In the genomic region with DNA sequence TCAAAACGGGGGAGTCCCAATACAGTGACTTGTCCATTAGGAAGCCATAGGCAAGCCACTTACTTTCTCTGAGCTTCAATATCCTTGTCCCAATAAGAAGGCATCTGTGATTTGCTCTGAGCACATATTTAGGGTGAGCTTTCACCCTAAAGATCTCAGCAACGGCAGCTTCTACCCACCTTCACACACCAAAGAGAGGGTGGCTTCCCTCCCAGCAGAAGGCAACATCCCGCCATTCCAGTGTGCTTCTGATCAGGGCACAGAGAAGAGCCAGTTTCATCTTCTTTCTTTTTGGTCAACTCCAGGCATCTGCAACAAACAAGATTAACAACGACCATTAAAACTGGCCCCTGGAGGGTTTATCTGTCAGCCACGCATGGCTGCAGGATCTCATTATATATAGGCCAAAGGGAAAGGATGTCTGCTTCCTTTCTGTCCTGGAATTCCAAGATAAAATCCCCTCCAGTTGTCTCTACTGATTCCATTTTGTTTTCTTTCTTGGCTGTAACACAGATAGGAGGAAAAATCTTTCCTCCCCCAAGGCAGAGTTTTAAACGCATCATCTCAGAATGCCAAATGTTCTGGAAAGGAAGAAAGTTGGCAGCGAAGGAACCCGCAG, we compare ENCODE assay signal across 13 cellular contexts. TPM values are rescaled to one million over a fixed set of nuclear protein-coding genes. Genes with fewer than 3 reads are reported as not detected.
A peak's percentile ranks its signal among the peaks of the same experiment; 100 is the strongest.
DNase-seq lines count a peak whose midpoint lies in the region; ATAC-seq and TF ChIP-seq lines count a peak whose summit lies in the region.
"Had no signal": no experiment of that assay in that cellular context is flagged by ENCODE, and none has a peak within 500 bp of the region (broad histone marks: within the 10 kb centered on the region; RNA-seq: fewer than 3 reads in every experiment).

No MANE protein-coding gene starts in this region.

- no peaks in the 10 kb centered on the region for H3K36me3 Mint-ChIP-seq in T-cell

- ATAC-seq in T-cell (replicated peaks in 1 of 4) (no peak), GM21367 (IDR thresholded peaks at IDR 0.05; ENCODE audit: unreplicated experiment) (no peak), HG03565 (IDR thresholded peaks at IDR 0.05; ENCODE audit: unreplicated experiment) (no peak)
- ATAC-seq: upper lobe of right lung had no signal

- peaks cover 2% of the 10 kb centered on the region for H3K4me1 ChIP-seq in smooth muscle cell (ENCODE audit: low read depth)
- H3K4me1 ChIP-seq: right lobe of liver had no signal

- H3K27me3 Mint-ChIP-seq in T-cell = no peaks in the 10 kb centered on the region

- no peak for TF ChIP-seq CTCF in smooth muscle cell (IDR thresholded peaks at IDR 0.05; ENCODE audit: borderline replicate concordance, insufficient read depth, poor library complexity, severe bottlenecking)

- peaks cover 23 to 31% (median 29%) of the 10 kb centered on the region in 3 donors for H3K4me1 Mint-ChIP-seq in T-cell

- CTCF ChIA-PET in T-cell (lab: Charles Lee) = interaction anchor here (0.8 to 1.5 kb wide), 3 partner anchors 32 to 159 kb away, joined by 3 to 6 read pairs (median 3); no protein-coding TSS in a partner anchor

- WGBS in smooth muscle cell (ENCODE audit: low lambda C conversion rate) = 40% methylated on average over 8 of the region's 8 CpGs

- H3K27ac Mint-ChIP-seq in T-cell = peak overlapping the region; percentile 76 to 97

- no peaks in the 10 kb centered on the region for H3F3A ChIP-seq in smooth muscle cell (ENCODE audit: low read depth)

- POLR2A ChIA-PET in T-cell (lab: Charles Lee) = interaction anchor here in 1 of 2 donors (0.5 kb wide), 1 partner anchor 26 kb away, joined by 15 read pairs; no protein-coding TSS in a partner anchor

- no peaks in the 10 kb centered on the region for H3K9me3 ChIP-seq in smooth muscle cell (replicated peaks; ENCODE audit: low read depth)
- H3K9me3 ChIP-seq: right lobe of liver, upper lobe of right lung had no signal

- H3K79me2 ChIP-seq in smooth muscle cell (ENCODE audit: low read depth) = no peaks in the 10 kb centered on the region

- H4K20me1 ChIP-seq in smooth muscle cell (ENCODE audit: low read depth) = no peaks in the 10 kb centered on the region

- no peaks in the 10 kb centered on the region for H3K9me3 Mint-ChIP-seq in T-cell

- H3K27me3 ChIP-seq in smooth muscle cell (ENCODE audit: low read depth) = no peaks in the 10 kb centered on the region
- H3K27me3 ChIP-seq: right lobe of liver, upper lobe of right lung had no signal

- H3K36me3 ChIP-seq in smooth muscle cell (ENCODE audit: low read depth) = no peaks in the 10 kb centered on the region
- H3K36me3 ChIP-seq: right lobe of liver, upper lobe of right lung had no signal

- H3K4me3 Mint-ChIP-seq in T-cell = peak overlapping the region; percentile 75 to 95 (median 83)

- no peak overlapping the region for H3K9ac ChIP-seq in smooth muscle cell (ENCODE audit: low read depth)

- peak; percentile 44 for DNase-seq in activated CD8-positive, alpha-beta memory T cell treated with anti-CD3 and anti-CD28 coated beads, Interleukin-2, amount 50 U/mL, for 48 hours
- no peak for DNase-seq in activated CD8-positive, alpha-beta memory T cell treated with anti-CD3 and anti-CD28 coated beads, Interleukin-2, amount 50 U/mL, for 4 hours
- DNase-seq in T-cell = peak in 1 of 34 experiments; percentile 5
- peak; percentile 18 for DNase-seq in epidermal melanocyte (ENCODE audit: insufficient read length, low spot score)
- DNase-seq in smooth muscle cell (lab: John Stamatoyannopoulos, UW; ENCODE audit: unreplicated experiment) = no peak
- no peak for DNase-seq in NCI-H748 (lab: John Stamatoyannopoulos, UW; ENCODE audit: unreplicated experiment)
- DNase-seq: EL, upper lobe of right lung had no signal

- no peak overlapping the region for H3K27ac ChIP-seq in smooth muscle cell (ENCODE audit: low read depth)

- no peak overlapping the region for H3K4me3 ChIP-seq in smooth muscle cell

- no peak overlapping the region for H2AFZ ChIP-seq in smooth muscle cell (ENCODE audit: low read depth)

- H3K4me2 ChIP-seq in smooth muscle cell = peak overlapping the region; percentile 6

RNA-seq across cellular contexts. Expression of gene SH2D4B, which starts 0.5 kb away (rescaled TPM):
- total RNA-seq in T-cell (under 1 TPM; 0.12 to 0.26 (median 0.23) TPM), smooth muscle cell (0.13 and 0.40 TPM in 2 replicates)
- polyA plus RNA-seq in smooth muscle cell = not detected in 2 replicates
- total RNA-seq: cardiac septum, right lobe of liver had no signal
- polyA plus RNA-seq: AG04450 had no signal

Comparison
In these comparisons a context has a peak if more than half of its experiments do, and no peak if none do; other contexts are left out.
1. DNase-seq: peak in activated CD8-positive, alpha-beta memory T cell treated with anti-CD3 and anti-CD28 coated beads, Interleukin-2, amount 50 U/mL, for 48 hours (single experiment) and epidermal melanocyte (single experiment); none in activated CD8-positive, alpha-beta memory T cell treated with anti-CD3 and anti-CD28 coated beads, Interleukin-2, amount 50 U/mL, for 4 hours (single experiment), smooth muscle cell (single experiment) and NCI-H748 (single experiment).